ENCODE assay signal across 10 cellular contexts in the genomic region with DNA sequence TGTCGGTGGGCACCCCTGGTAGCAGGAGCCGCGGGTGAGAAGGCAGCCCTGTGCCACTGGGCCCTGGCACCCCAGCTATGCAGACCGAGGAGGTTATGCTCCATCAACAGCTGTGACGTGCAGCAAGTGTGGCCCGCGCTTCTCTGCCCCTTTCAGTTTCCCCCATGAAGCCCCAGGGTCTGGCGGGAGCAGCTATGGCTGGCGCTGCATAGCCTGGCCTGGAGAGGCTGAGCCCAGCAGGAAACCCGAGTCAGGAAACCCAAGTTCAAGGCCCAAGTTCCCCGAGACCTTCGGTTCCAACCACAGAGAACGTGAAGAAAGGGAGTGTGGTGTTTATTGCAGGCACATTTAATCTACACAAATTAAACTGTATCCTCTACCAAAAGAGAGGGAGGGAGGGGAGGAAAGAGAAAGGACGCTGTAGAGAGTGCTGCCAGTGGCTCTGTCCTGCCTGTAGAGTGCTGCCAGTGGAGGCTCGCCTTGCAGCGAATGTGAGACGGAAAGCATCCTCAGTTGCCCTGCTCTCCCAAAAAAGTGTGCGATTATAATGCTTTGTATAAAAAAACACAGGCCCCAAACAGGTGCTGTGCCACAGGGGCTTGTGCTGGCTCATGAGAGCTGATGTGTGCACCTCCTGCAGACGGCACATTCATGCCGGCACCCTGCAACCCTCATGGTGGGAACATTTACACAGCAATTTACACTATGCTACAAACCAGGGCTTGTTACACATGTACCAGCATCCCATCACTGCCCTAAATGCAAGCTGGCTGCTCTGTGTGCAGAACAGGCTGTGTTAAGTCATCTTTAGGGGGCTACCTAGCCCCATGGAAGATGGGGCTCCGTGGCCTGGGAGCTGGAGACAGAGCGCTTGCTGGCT. TPM values are rescaled to one million over a fixed set of nuclear protein-coding genes. Genes with fewer than 3 reads are reported as not detected.
DNase-seq lines count a peak whose midpoint lies in the region; ATAC-seq, FAIRE-seq and TF ChIP-seq lines count a peak whose summit lies in the region.
"Had no signal": no experiment of that assay in that cellular context is flagged by ENCODE, and none has a peak within 500 bp of the region (broad histone marks: within the 10 kb centered on the region; RNA-seq: fewer than 3 reads in every experiment).

No MANE protein-coding gene starts in this region.

- H3K4me3 Mint-ChIP-seq in T-helper 1 cell treated with Interleukin-12 subunit alpha and Interleukin-12 subunit beta and Interleukin-4 antibody, amounts not matched to agents 30 μg/mL and 1 μg/mL, for 36 hours = peak overlapping the region; percentile 50

- no peak for TF ChIP-seq RAD21 in A549 (conservative IDR thresholded peaks at IDR 0.05 in 1 of 2, IDR thresholded peaks at IDR 0.05 in 1 of 2)

- H3K4me1 ChIP-seq in A549 = no peaks in the 10 kb centered on the region
- H3K4me1 ChIP-seq: adrenal gland had no signal

- H3K27ac Mint-ChIP-seq in T-helper 1 cell treated with Interleukin-12 subunit alpha and Interleukin-12 subunit beta and Interleukin-4 antibody, amounts not matched to agents 30 μg/mL and 1 μg/mL, for 36 hours = peak overlapping the region; percentile 83

- H3K4me2 ChIP-seq in A549 = no peak overlapping the region

- peaks cover 39% of the 10 kb centered on the region for H3K4me1 Mint-ChIP-seq in T-helper 1 cell treated with Interleukin-12 subunit alpha and Interleukin-12 subunit beta and Interleukin-4 antibody, amounts not matched to agents 30 μg/mL and 1 μg/mL, for 36 hours (ENCODE audit: low read depth)

- H3K9me3 Mint-ChIP-seq in T-helper 1 cell treated with Interleukin-12 subunit alpha and Interleukin-12 subunit beta and Interleukin-4 antibody, amounts not matched to agents 30 μg/mL and 1 μg/mL, for 36 hours = no peaks in the 10 kb centered on the region

- H3K27me3 Mint-ChIP-seq in T-helper 1 cell treated with Interleukin-12 subunit alpha and Interleukin-12 subunit beta and Interleukin-4 antibody, amounts not matched to agents 30 μg/mL and 1 μg/mL, for 36 hours (ENCODE audit: low read depth) = no peaks in the 10 kb centered on the region

- no peak overlapping the region for H3K4me3 ChIP-seq in A549
- no peak overlapping the region for H3K4me3 ChIP-seq in fibroblast of pulmonary artery (replicated peaks; ENCODE audit: low read depth, low read length)
- H3K4me3 ChIP-seq: adrenal gland had no signal

- ATAC-seq in A549 (peak; percentile 12 to 33; a peak in 3 of 6 replicates), GM19324 (IDR thresholded peaks at IDR 0.05; ENCODE audit: low FRiP score, unreplicated experiment) (peak; percentile 50)

- WGBS in A549 (ENCODE audit: missing lambda C conversion rate) = 74% methylated on average over 22 of the region's 22 CpGs

- no peaks in the 10 kb centered on the region for H3K9me3 ChIP-seq in A549
- H3K9me3 ChIP-seq: adrenal gland had no signal

- POLR2A ChIA-PET in A549 (lab: Yijun Ruan, JAX) = interaction anchor here (0.9 kb wide), 1 partner anchor 16 kb away, joined by 4 read pairs; the partner anchor contains the start of gene POP4

- H3K27ac ChIP-seq in A549 = no peak overlapping the region
- H3K27ac ChIP-seq: adrenal gland had no signal

- no peak for TF ChIP-seq EP300 in A549 (IDR thresholded peaks at IDR 0.05)

- FAIRE-seq in A549 (lab: Jason Lieb, UNC) = no peak

- no peaks in the 10 kb centered on the region for H3K36me3 Mint-ChIP-seq in T-helper 1 cell treated with Interleukin-12 subunit alpha and Interleukin-12 subunit beta and Interleukin-4 antibody, amounts not matched to agents 30 μg/mL and 1 μg/mL, for 36 hours (ENCODE audit: low read depth)

- DNase-seq in A549 (ENCODE audit: low read depth in 1 of 2, low spot score in 1 of 2) (no peak), fibroblast of pulmonary artery (ENCODE audit: low read depth) (peak; percentile 54), DMS 273 treated with DMSO at 0.1 percent for 48 hours (lab: John Stamatoyannopoulos, UW) (no peak), NCI-H1694 treated with DMSO at 0.1 percent for 48 hours (lab: John Stamatoyannopoulos, UW) (no peak), NCI-H187 treated with DMSO at 0.1 percent for 48 hours (lab: John Stamatoyannopoulos, UW) (no peak), NCI-H2227 (lab: John Stamatoyannopoulos, UW; ENCODE audit: unreplicated experiment) (no peak)
- DNase-seq: adrenal gland, NCI-H748 treated with DMSO at 0.1 percent for 48 hours had no signal

- TF ChIP-seq CTCF in A549 (IDR thresholded peaks at IDR 0.05) = no peak
- no peak for TF ChIP-seq CTCF in fibroblast of pulmonary artery (IDR thresholded peaks at IDR 0.05; ENCODE audit: low read length, missing control alignments)

- CTCF ChIA-PET in A549 (lab: Yijun Ruan, JAX) = interaction anchor here (0.8 to 15.9 kb wide), 6 partner anchors 12 to 108 kb away, joined by 3 to 282 read pairs (median 6); partner anchors contain the start of genes C19orf12 and POP4

- no peak for TF ChIP-seq POLR2A in A549 (IDR thresholded peaks at IDR 0.05; ENCODE audit: low read length)

TF ChIP-seq in A549, 52 proteins besides CTCF, POLR2A, EP300 and RAD21:
- TF ChIP-seq BCL3 (IDR thresholded peaks at IDR 0.05) (no peak), NFE2L2 (conservative IDR thresholded peaks at IDR 0.05; ENCODE audit: low read length) (no peak), CBX8 (IDR thresholded peaks at IDR 0.05) (no peak), ATOH8 (CRISPR knock-in tag; IDR thresholded peaks at IDR 0.05; ENCODE audit: low read depth) (no peak), HDAC2 (IDR thresholded peaks at IDR 0.05) (no peak), NR3C1 (IDR thresholded peaks at IDR 0.05) (no peak), ZNF302 (CRISPR knock-in tag; IDR thresholded peaks at IDR 0.05) (no peak)
- TF ChIP-seq, protein P1, sequence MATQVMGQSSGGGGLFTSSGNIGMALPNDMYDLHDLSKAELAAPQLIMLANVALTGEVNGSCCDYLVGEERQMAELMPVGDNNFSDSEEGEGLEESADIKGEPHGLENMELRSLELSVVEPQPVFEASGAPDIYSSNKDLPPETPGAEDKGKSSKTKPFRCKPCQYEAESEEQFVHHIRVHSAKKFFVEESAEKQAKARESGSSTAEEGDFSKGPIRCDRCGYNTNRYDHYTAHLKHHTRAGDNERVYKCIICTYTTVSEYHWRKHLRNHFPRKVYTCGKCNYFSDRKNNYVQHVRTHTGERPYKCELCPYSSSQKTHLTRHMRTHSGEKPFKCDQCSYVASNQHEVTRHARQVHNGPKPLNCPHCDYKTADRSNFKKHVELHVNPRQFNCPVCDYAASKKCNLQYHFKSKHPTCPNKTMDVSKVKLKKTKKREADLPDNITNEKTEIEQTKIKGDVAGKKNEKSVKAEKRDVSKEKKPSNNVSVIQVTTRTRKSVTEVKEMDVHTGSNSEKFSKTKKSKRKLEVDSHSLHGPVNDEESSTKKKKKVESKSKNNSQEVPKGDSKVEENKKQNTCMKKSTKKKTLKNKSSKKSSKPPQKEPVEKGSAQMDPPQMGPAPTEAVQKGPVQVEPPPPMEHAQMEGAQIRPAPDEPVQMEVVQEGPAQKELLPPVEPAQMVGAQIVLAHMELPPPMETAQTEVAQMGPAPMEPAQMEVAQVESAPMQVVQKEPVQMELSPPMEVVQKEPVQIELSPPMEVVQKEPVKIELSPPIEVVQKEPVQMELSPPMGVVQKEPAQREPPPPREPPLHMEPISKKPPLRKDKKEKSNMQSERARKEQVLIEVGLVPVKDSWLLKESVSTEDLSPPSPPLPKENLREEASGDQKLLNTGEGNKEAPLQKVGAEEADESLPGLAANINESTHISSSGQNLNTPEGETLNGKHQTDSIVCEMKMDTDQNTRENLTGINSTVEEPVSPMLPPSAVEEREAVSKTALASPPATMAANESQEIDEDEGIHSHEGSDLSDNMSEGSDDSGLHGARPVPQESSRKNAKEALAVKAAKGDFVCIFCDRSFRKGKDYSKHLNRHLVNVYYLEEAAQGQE (IDR thresholded peaks at IDR 0.05) = no peak; the same call in 1 of the 2 replicates

RNA-seq across cellular contexts. Expression of gene POP4, which starts 16.3 kb away (rescaled TPM):
- polyA plus RNA-seq in A549 (2011; rRNA removed) = 194 and 208 TPM in 2 replicates
- 137 and 159 TPM in 2 replicates for polyA plus RNA-seq in A549 (2012; cell fraction: cytosol; rRNA removed)
- 90.9 and 93.5 TPM in 2 replicates for polyA plus RNA-seq in A549 (2012; cell fraction: nucleus; rRNA removed)
- 202 to 226 TPM (median 206 TPM) in 3 replicates for polyA plus RNA-seq in A549 (2017; fragmentation: RNase III; extraction: RNeasy Plus Mini Kit Qiagen cat#74134 plus additional on column Dnase treatment)
- polyA minus RNA-seq in A549 (2011; rRNA and poly(A)+ RNA removed) = 114 and 131 TPM in 2 replicates

RNA-seq across cellular contexts. Expression of gene PLEKHF1, which starts 42.8 kb away (rescaled TPM):
- 2.1 and 2.3 TPM in 2 replicates for polyA plus RNA-seq in A549 (2011; rRNA removed)
- 7.1 and 8.7 TPM in 2 replicates for polyA plus RNA-seq in A549 (2012; cell fraction: cytosol; rRNA removed)
- polyA plus RNA-seq in A549 (2012; cell fraction: nucleus; rRNA removed) = 9.8 and 13.2 TPM in 2 replicates
- 4.1 to 4.4 TPM (median 4.2 TPM) in 3 replicates for polyA plus RNA-seq in A549 (2017; fragmentation: RNase III; extraction: RNeasy Plus Mini Kit Qiagen cat#74134 plus additional on column Dnase treatment)
- 3.3 and 3.4 TPM in 2 replicates for polyA minus RNA-seq in A549 (2011; rRNA and poly(A)+ RNA removed)
